In genomic region chr11:8796926-8797325, GRCh38 we compare ENCODE assay signal across 24 cellular contexts.
A peak's percentile ranks its signal among the peaks of the same experiment; 100 is the strongest.
DNase-seq lines count a peak whose midpoint lies in the region; ATAC-seq and TF ChIP-seq lines count a peak whose summit lies in the region.
"Had no signal": no experiment of that assay in that cellular context is flagged by ENCODE, and none has a peak within 500 bp of the region (broad histone marks: within the 10 kb centered on the region; RNA-seq: fewer than 3 reads in every experiment).

No MANE protein-coding gene starts in this region.

- no peak overlapping the region for H2BK5ac ChIP-seq in IMR-90 (ENCODE audit: low read depth, low read length, poor library complexity, severe bottlenecking)

- dilution Hi-C loops in IMR-90 (cut with HindIII; ENCODE audit: low sequenced_read_pairs, unreplicated experiment) = no loop called here

- H3K27ac ChIP-seq in IMR-90 (ENCODE audit: insufficient read depth, low read length) (no peak overlapping the region), esophagus muscularis mucosa (replicated peaks in 1 of 4) (peak overlapping the region in 3 of 4 donors; percentile 25 to 61 (median 42)), uterus (peak overlapping the region; percentile 90 to 96)
- H3K27ac ChIP-seq: 22Rv1, A549, BLaER1 had no signal

- CTCF ChIA-PET in IMR-90 (lab: Yijun Ruan, JAX) = interaction anchor here (0.5 kb wide), 1 partner anchor 59 kb away, joined by 3 read pairs; no protein-coding TSS in a partner anchor

- H4K91ac ChIP-seq in IMR-90 (ENCODE audit: insufficient read depth, low read depth, low read length) = no peak overlapping the region

- in situ Hi-C loops in IMR-90 (cut with MboI; ENCODE audit: low sequenced_read_pairs) = no loop called here
- in situ Hi-C loops in GM13977 (cut with MboI; ENCODE audit: low pct_unique_long_range_greater_than_20kb, low sequenced_read_pairs, unreplicated experiment) = no loop called here

- BruUV-seq in IMR-90 (replicated peaks; lab: Mats Ljungman, UMichigan) = no TSS peak

- no peak overlapping the region for H2AK5ac ChIP-seq in IMR-90 (ENCODE audit: low read depth, low read length)

- H2AK9ac ChIP-seq in IMR-90 (replicated peaks; ENCODE audit: low read depth, low read length, poor library complexity) = no peak overlapping the region

- H3K27me3 ChIP-seq in IMR-90 (ENCODE audit: control insufficient read depth, insufficient read depth, low read length) (no peaks in the 10 kb centered on the region), esophagus muscularis mucosa (no peaks in the 10 kb centered on the region), uterus (no peaks in the 10 kb centered on the region)
- H3K27me3 ChIP-seq: BE2C, BLaER1 had no signal

- no peak overlapping the region for H4K5ac ChIP-seq in IMR-90 (ENCODE audit: low read depth, low read length)

- whole genome bisulfite sequencing in IMR-90 (ENCODE audit: extremely low coverage in 2 of 2, insufficient read length in 1 of 2), 2 experiments = 0% methylated on average over 1 of the region's 1 CpG; no CpG with 5 or more reads in 1 of the 2 experiments
- WGBS in esophagus muscularis mucosa = 4% methylated on average over 1 of the region's 1 CpG

- peak; percentile 8; the same call in 1 of the 2 replicates for ATAC-seq in IMR-90 (ENCODE audit: low read depth)
- ATAC-seq: A549, GM12878 had no signal

- no peak overlapping the region for H3K4me2 ChIP-seq in IMR-90 (ENCODE audit: low read depth, low read length)
- H3K4me2 ChIP-seq: A549, BLaER1 had no signal

- H4K8ac ChIP-seq in IMR-90 (ENCODE audit: low read depth in 2 of 2, low read length in 2 of 2) = no peak overlapping the region

- POLR2A ChIA-PET in IMR-90 (lab: Charles Lee; ENCODE audit: unreplicated experiment) = no interaction called here

- DNase-seq in IMR-90 = no peak
- no peak for DNase-seq in esophagus muscularis mucosa (ENCODE audit: extremely low spot score)
- peak; percentile 31 for DNase-seq in fibroblast of villous mesenchyme (ENCODE audit: low read depth)
- no peak for DNase-seq in uterus
- DNase-seq in GM13977 (ENCODE audit: low spot score) = no peak
- DNase-seq in activated CD4-positive, alpha-beta T cell treated with anti-CD3 and anti-CD28 coated beads, Interleukin-2, amount 50 U/mL, for 48 hours = no peak
- no peak for DNase-seq in AG20443 (ENCODE audit: low spot score)
- DNase-seq: BE2C; C1 segment of cervical spinal cord; CD4-positive, alpha-beta memory T cell; CD4-positive, CD25-positive, alpha-beta regulatory T cell; CD8-positive, alpha-beta memory T cell; COR-L47; DMS 273 treated with DMSO at 0.1 percent for 48 hours; DMS153; DMS53; DMS79; DND-41; EL; GDM1 had no signal

- no peak for TF ChIP-seq RAD21 in IMR-90 (IDR thresholded peaks at IDR 0.05; ENCODE audit: low read length)

- H3K9ac ChIP-seq in IMR-90 (ENCODE audit: low read depth, low read length) = no peak overlapping the region
- H3K9ac ChIP-seq: BLaER1 had no signal

- H3K9me3 ChIP-seq in IMR-90 (ENCODE audit: control insufficient read depth, insufficient read depth, low read length) = no peaks in the 10 kb centered on the region
- no peaks in the 10 kb centered on the region for H3K9me3 ChIP-seq in esophagus muscularis mucosa
- H3K9me3 ChIP-seq in uterus = no peaks in the 10 kb centered on the region
- H3K9me3 ChIP-seq: A549, BE2C, BLaER1 had no signal

- no peak overlapping the region for H3K4ac ChIP-seq in IMR-90 (ENCODE audit: low read depth, low read length)

- no peak overlapping the region for H3K14ac ChIP-seq in IMR-90 (replicated peaks; ENCODE audit: low read depth, low read length)

- H3K9me1 ChIP-seq in IMR-90 (ENCODE audit: insufficient read depth, low read length) = peaks cover 17% of the 10 kb centered on the region; the same call in 1 of the 2 replicates

- no peak overlapping the region for H3K56ac ChIP-seq in IMR-90 (ENCODE audit: extremely low read depth, insufficient read depth, low read length)

- peaks cover 29 to 69% of the 10 kb centered on the region in 2 experiments for H3K79me1 ChIP-seq in IMR-90 (ENCODE audit: low read depth in 1 of 2, low read length in 2 of 2)

- intact Hi-C loops in IMR-90 (cut with micrococcal nuclease) = no loop called here
- intact Hi-C loops in esophagus muscularis mucosa (cut with DNase I) = no loop called here
- intact Hi-C loops in uterus (cut with DNase I; ENCODE audit: low total_unique reads) = no loop called here

- TF ChIP-seq EP300 in esophagus muscularis mucosa (IDR thresholded peaks at IDR 0.05) = no peak

- TF ChIP-seq CTCF in IMR-90 (conservative IDR thresholded peaks at IDR 0.05; ENCODE audit: low read depth, low read length) = no peak
- TF ChIP-seq CTCF in esophagus muscularis mucosa (IDR thresholded peaks at IDR 0.05) = no peak
- no peak for TF ChIP-seq CTCF in fibroblast of villous mesenchyme (IDR thresholded peaks at IDR 0.05; ENCODE audit: insufficient read depth, low read depth, low read length)
- TF ChIP-seq CTCF in uterus (IDR thresholded peaks at IDR 0.05) = no peak
- TF ChIP-seq CTCF in GM13977 (IDR thresholded peaks at IDR 0.05; ENCODE audit: extremely low read depth, insufficient read depth, missing control alignments) = no peak

- H3K4me3 ChIP-seq in IMR-90 (ENCODE audit: insufficient read depth, low read depth, low read length) (no peak overlapping the region), esophagus muscularis mucosa (no peak overlapping the region), fibroblast of villous mesenchyme (ENCODE audit: low read depth, low read length) (no peak overlapping the region), uterus (no peak overlapping the region)
- H3K4me3 ChIP-seq: A549, BLaER1, GM12878 had no signal

- H3K23ac ChIP-seq in IMR-90 (ENCODE audit: low read depth, low read length) = no peak overlapping the region

- no peak overlapping the region for H2AFZ ChIP-seq in IMR-90 (replicated peaks; ENCODE audit: low read length, poor library complexity)

- H3K36me3 ChIP-seq in IMR-90 (ENCODE audit: control insufficient read depth, insufficient read depth, low read length) = peaks cover 33% of the 10 kb centered on the region
- H3K36me3 ChIP-seq in esophagus muscularis mucosa = peaks cover 0 to 4% (median 0%) of the 10 kb centered on the region in 4 donors
- H3K36me3 ChIP-seq in uterus = no peaks in the 10 kb centered on the region
- H3K36me3 ChIP-seq: BE2C, BLaER1 had no signal

- H3K4me1 ChIP-seq in IMR-90 (ENCODE audit: control insufficient read depth, insufficient read depth, low read length) (peaks cover 15% of the 10 kb centered on the region), esophagus muscularis mucosa (peaks cover 45 to 97% (median 86%) of the 10 kb centered on the region in 4 donors), uterus (peaks cover 15 to 16% of the 10 kb centered on the region in 2 donors)
- H3K4me1 ChIP-seq: BE2C had no signal

- no peak overlapping the region for H2BK15ac ChIP-seq in IMR-90 (ENCODE audit: low read depth, low read length)

- no peak overlapping the region for H3K18ac ChIP-seq in IMR-90 (ENCODE audit: low read depth, low read length)

- no peak overlapping the region for H2BK120ac ChIP-seq in IMR-90 (ENCODE audit: low read depth, low read length)

- H4K20me1 ChIP-seq in IMR-90 (ENCODE audit: insufficient read depth, low read length) = peaks cover 13% of the 10 kb centered on the region
- H4K20me1 ChIP-seq: BLaER1 had no signal

- TF ChIP-seq POLR2A in IMR-90 (IDR thresholded peaks at IDR 0.05; ENCODE audit: low read depth, low read length) (no peak), esophagus muscularis mucosa (IDR thresholded peaks at IDR 0.05; ENCODE audit: low read depth) (no peak), uterus (IDR thresholded peaks at IDR 0.05) (no peak)

- H2BK20ac ChIP-seq in IMR-90 (ENCODE audit: low read depth, low read length) = no peak overlapping the region

TF ChIP-seq in IMR-90, 13 proteins besides CTCF, POLR2A, EP300 and RAD21:
- TF ChIP-seq MXI1 (IDR thresholded peaks at IDR 0.05; ENCODE audit: borderline replicate concordance, low read depth, low read length) (no peak), CEBPB (IDR thresholded peaks at IDR 0.05; ENCODE audit: low read depth, low read length) (no peak), RFX5 (IDR thresholded peaks at IDR 0.05; ENCODE audit: low read depth, low read length) (no peak), CHD1 (IDR thresholded peaks at IDR 0.05; ENCODE audit: low read depth, low read length) (no peak), BHLHE40 (IDR thresholded peaks at IDR 0.05; ENCODE audit: low read depth, low read length) (no peak), FOS (IDR thresholded peaks at IDR 0.05; ENCODE audit: low read depth, low read length) (no peak), RCOR1 (IDR thresholded peaks at IDR 0.05; ENCODE audit: insufficient replicate concordance, low read length) (no peak), NFE2L2 (IDR thresholded peaks at IDR 0.05; ENCODE audit: low read depth, low read length) (no peak)
